27 cellular contexts compared by ENCODE assay signal in genomic region chr13:32432856-32433255, GRCh38. TPM values are rescaled to one million over a fixed set of nuclear protein-coding genes. Genes with fewer than 3 reads are reported as not detected.
A peak's percentile ranks its signal among the peaks of the same experiment; 100 is the strongest.
DNase-seq lines count a peak whose midpoint lies in the region; ATAC-seq, FAIRE-seq and TF ChIP-seq lines count a peak whose summit lies in the region.
"Had no signal": no experiment of that assay in that cellular context is flagged by ENCODE, and none has a peak within 500 bp of the region (broad histone marks: within the 10 kb centered on the region; RNA-seq: fewer than 3 reads in every experiment).

No MANE protein-coding gene starts in this region.

- peaks cover 4% of the 10 kb centered on the region for H3K4me1 ChIP-seq in foreskin keratinocyte

- TF ChIP-seq POLR2A in GM12891 (IDR thresholded peaks at IDR 0.05; ENCODE audit: low read depth, low read length): no peak

- no peaks in the 10 kb centered on the region for H3K27me3 ChIP-seq in foreskin keratinocyte
- H3K27me3 ChIP-seq: heart right ventricle, upper lobe of right lung had no signal

- no peak for TF ChIP-seq CTCF in foreskin keratinocyte (conservative IDR thresholded peaks at IDR 0.05)

- H3K27ac ChIP-seq in foreskin keratinocyte: no peak overlapping the region
- H3K27ac ChIP-seq: heart right ventricle, upper lobe of right lung had no signal

- ATAC-seq in foreskin keratinocyte (peak; percentile 84), HG02970 (IDR thresholded peaks at IDR 0.05; ENCODE audit: low FRiP score, unreplicated experiment) (no peak), GM18909 (IDR thresholded peaks at IDR 0.05; ENCODE audit: poor library complexity, unreplicated experiment) (no peak), GM21717 (IDR thresholded peaks at IDR 0.05; ENCODE audit: unreplicated experiment) (no peak)
- ATAC-seq: activated naive CD8-positive, alpha-beta T cell treated with anti-CD3 and anti-CD28 coated beads, Interleukin-2, amount 50 U/mL, for 24 hours; heart right ventricle; left colon; upper lobe of right lung had no signal

- peak; percentile 64 for FAIRE-seq in GM12891 (lab: Jason Lieb, UNC)
- FAIRE-seq: HTR-8/SVneo, small intestine had no signal

- peak; percentile 54 for DNase-seq in DMS 273 (lab: John Stamatoyannopoulos, UW; ENCODE audit: unreplicated experiment)
- DNase-seq in GM12891 (ENCODE audit: insufficient read length, low spot score): no peak
- peak; percentile 21 for DNase-seq in NCI-H526 treated with DMSO at 0.1 percent for 48 hours (lab: John Stamatoyannopoulos, UW)
- DNase-seq in foreskin keratinocyte: peak; percentile 70 to 83
- no peak for DNase-seq in kidney tubule cell (ENCODE audit: low spot score)
- DNase-seq: ACHN; activated gamma-delta T cell treated with Interleukin-2 at 50 U/mL for 16 hours; activated naive CD8-positive, alpha-beta T cell treated with anti-CD3 and anti-CD28 coated beads, Interleukin-2, amount 50 U/mL, for 24 hours; activated T-cell treated with anti-CD3 and anti-CD28 coated beads, Interleukin-2, amount 50 U/mL, for 1 hour; EL; GOT3; heart right ventricle; left colon; mesendoderm; naive B cell; NCI-H1105; NCI-H2081 treated with DMSO at 0.1 percent for 48 hours; NK-92 treated with Interleukin-12 subunit alpha and Interleukin-12 subunit beta, amount 100 ng/mL, for 24 hours; occipital lobe; SIG-M5; small intestine; stimulated activated CD4-positive, alpha-beta T cell treated with anti-CD3 and anti-CD28 coated beads, Interleukin-2, amount 100 ng/mL, for 24 hours; upper lobe of right lung had no signal

TF ChIP-seq in GM12891, 5 proteins besides CTCF, POLR2A, EP300 and RAD21:
- TF ChIP-seq TAF1 (IDR thresholded peaks at IDR 0.05; ENCODE audit: low read depth, low read length): no peak
- TF ChIP-seq POLR2AphosphoS5 (IDR thresholded peaks at IDR 0.05; ENCODE audit: low read depth, low read length): no peak
- no peak for TF ChIP-seq SPI1 (IDR thresholded peaks at IDR 0.05; ENCODE audit: low read depth, low read length)
- no peak for TF ChIP-seq PAX5 (IDR thresholded peaks at IDR 0.05; ENCODE audit: insufficient read depth, low read length, severe bottlenecking)
- TF ChIP-seq POU2F2 (IDR thresholded peaks at IDR 0.05; ENCODE audit: low read depth, low read length): no peak

RNA-seq across cellular contexts. Expression of gene N4BP2L1, which starts 4.9 kb away (rescaled TPM):
- 17.9 TPM for polyA plus RNA-seq in GM12891 (2012; ENCODE audit: low read depth, missing spikeins)
- 0.24 and 0.42 TPM in 2 replicates for total RNA-seq in foreskin keratinocyte
- 0.33 and 0.46 TPM in 2 replicates for polyA plus RNA-seq in foreskin keratinocyte

Comparison
In these comparisons a context has a peak if more than half of its experiments do, and no peak if none do; other contexts are left out.
1. DNase-seq: peak in DMS 273 (single experiment), NCI-H526 treated with DMSO at 0.1 percent for 48 hours (single experiment) and foreskin keratinocyte (2 of 2); none in GM12891 (single experiment) and kidney tubule cell (single experiment).